In the genomic region with DNA sequence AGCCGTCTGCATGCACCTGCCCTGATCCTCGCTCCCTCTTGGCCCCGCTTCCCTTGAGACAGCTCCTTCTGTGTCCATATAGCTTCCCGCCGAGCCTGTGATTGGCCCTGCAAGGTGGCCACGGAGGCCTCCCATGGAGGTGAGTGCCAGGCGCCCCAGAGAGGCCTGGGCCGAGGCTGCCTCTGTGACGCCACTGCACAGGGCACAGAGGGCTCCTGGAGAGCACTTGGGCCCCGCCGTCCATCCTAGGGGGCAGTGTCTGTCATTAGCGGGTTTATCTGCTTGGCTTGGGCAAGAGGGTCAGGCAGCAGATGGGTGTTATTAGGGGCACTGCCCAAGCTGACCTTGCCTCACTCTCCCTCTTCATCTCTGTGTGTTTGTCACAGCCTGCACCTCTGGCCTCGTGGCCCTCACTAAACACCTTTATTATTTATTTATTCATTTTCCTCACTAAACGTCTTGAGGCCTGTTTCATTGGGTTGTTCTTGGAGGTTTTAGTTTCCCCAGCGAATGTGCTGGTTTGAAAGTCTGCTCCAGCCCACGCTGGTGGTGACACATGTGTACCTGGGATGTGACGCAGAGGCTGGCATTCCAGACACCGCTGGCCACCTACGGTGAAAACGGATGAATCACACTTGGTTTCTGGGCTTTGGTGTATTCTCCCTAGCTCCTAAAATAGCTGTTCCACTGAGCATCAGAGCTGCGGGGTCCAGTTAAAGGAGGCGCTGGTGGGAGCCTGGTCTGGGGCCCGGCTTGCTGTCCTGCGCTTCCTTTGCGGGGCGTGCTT, we compare ENCODE assay signal across 9 cellular contexts. TPM values are rescaled to one million over a fixed set of nuclear protein-coding genes. Genes with fewer than 3 reads are reported as not detected.
DNase-seq lines count a peak whose midpoint lies in the region; ATAC-seq and TF ChIP-seq lines count a peak whose summit lies in the region.
"Had no signal": no experiment of that assay in that cellular context is flagged by ENCODE, and none has a peak within 500 bp of the region (broad histone marks: within the 10 kb centered on the region; RNA-seq: fewer than 3 reads in every experiment).

No MANE protein-coding gene starts in this region.

- no peaks in the 10 kb centered on the region for H3K27me3 Mint-ChIP-seq in Calu3 (ENCODE audit: unreplicated experiment)
- H3K27me3 Mint-ChIP-seq in chondrocyte (ENCODE audit: low read depth): no peaks in the 10 kb centered on the region
- H3K27me3 Mint-ChIP-seq in stimulated activated naive B cell treated with anti-CD40 and anti-IgM and Interleukin-4, amounts not matched to agents 10 μg/mL and 1 μg/mL and 100 μg/mL, for 72 hours: no peaks in the 10 kb centered on the region

- TF ChIP-seq CTCF in Calu3 (IDR thresholded peaks at IDR 0.05; ENCODE audit: unreplicated experiment): no peak
- no peak for TF ChIP-seq CTCF in chondrocyte (IDR thresholded peaks at IDR 0.05)

- no peaks in the 10 kb centered on the region for H3K9me3 Mint-ChIP-seq in Calu3 (ENCODE audit: low read depth, unreplicated experiment)
- no peaks in the 10 kb centered on the region for H3K9me3 Mint-ChIP-seq in chondrocyte (ENCODE audit: low read depth)
- H3K9me3 Mint-ChIP-seq in stimulated activated naive B cell treated with anti-CD40 and anti-IgM and Interleukin-4, amounts not matched to agents 10 μg/mL and 1 μg/mL and 100 μg/mL, for 72 hours: no peaks in the 10 kb centered on the region

- DNase-seq in Calu3: peak; percentile 17
- peak; percentile 62 for DNase-seq in M059J (ENCODE audit: low read depth)
- no peak for DNase-seq in chondrocyte (ENCODE audit: low spot score)
- DNase-seq in posterior cingulate gyrus: peak in 8 of 10 donors; percentile 57 to 95 (median 78)
- DNase-seq in stimulated activated naive B cell treated with anti-CD40 and anti-IgM and Interleukin-4, amounts not matched to agents 10 μg/mL and 1 μg/mL and 100 μg/mL, for 72 hours: no peak
- DNase-seq in MV-4-11 (lab: John Stamatoyannopoulos, UW): no peak
- DNase-seq in NCI-H2196 (lab: John Stamatoyannopoulos, UW; ENCODE audit: unreplicated experiment): no peak
- DNase-seq: NCI-H524 treated with DMSO at 0.1 percent for 48 hours had no signal

- intact Hi-C loops in Calu3 (cut with micrococcal nuclease; ENCODE audit: unreplicated experiment): no loop called here
- intact Hi-C loops in posterior cingulate gyrus (cut with DNase I): no loop called here

- H3K27ac Mint-ChIP-seq in Calu3 (ENCODE audit: unreplicated experiment) (no peak overlapping the region), chondrocyte (ENCODE audit: unreplicated experiment) (peak overlapping the region; percentile 96)
- no peak overlapping the region for H3K27ac Mint-ChIP-seq in stimulated activated naive B cell treated with anti-CD40 and anti-IgM and Interleukin-4, amounts not matched to agents 10 μg/mL and 1 μg/mL and 100 μg/mL, for 72 hours

- H3K4me3 Mint-ChIP-seq in Calu3 (ENCODE audit: low read depth, unreplicated experiment) (no peak overlapping the region), chondrocyte (ENCODE audit: unreplicated experiment) (peak overlapping the region; percentile 28)
- no peak overlapping the region for H3K4me3 Mint-ChIP-seq in stimulated activated naive B cell treated with anti-CD40 and anti-IgM and Interleukin-4, amounts not matched to agents 10 μg/mL and 1 μg/mL and 100 μg/mL, for 72 hours

- peaks cover 20% of the 10 kb centered on the region for H3K36me3 Mint-ChIP-seq in Calu3 (ENCODE audit: insufficient read depth, unreplicated experiment)
- H3K36me3 Mint-ChIP-seq in chondrocyte (ENCODE audit: low read depth): peaks cover 2% of the 10 kb centered on the region
- peaks cover 2 to 4% of the 10 kb centered on the region in 2 donors for H3K36me3 Mint-ChIP-seq in stimulated activated naive B cell treated with anti-CD40 and anti-IgM and Interleukin-4, amounts not matched to agents 10 μg/mL and 1 μg/mL and 100 μg/mL, for 72 hours

- CTCF ChIA-PET in Calu3 (lab: Charles Lee): no interaction called here

- no TSS peak for BruUV-seq in Calu3 (replicated peaks; lab: Mats Ljungman, UMichigan)

- ATAC-seq in GM18858 (IDR thresholded peaks at IDR 0.05; ENCODE audit: unreplicated experiment): no peak
- ATAC-seq in stimulated activated naive B cell treated with anti-CD40 and anti-IgM and Interleukin-4, amounts not matched to agents 10 μg/mL and 1 μg/mL and 100 μg/mL, for 72 hours (replicated peaks): no peak

- peaks cover 23% of the 10 kb centered on the region for H3K4me1 Mint-ChIP-seq in Calu3 (ENCODE audit: low read depth, unreplicated experiment)
- peaks cover 75% of the 10 kb centered on the region for H3K4me1 Mint-ChIP-seq in chondrocyte (ENCODE audit: low read depth)
- peaks cover 15 to 25% of the 10 kb centered on the region in 2 donors for H3K4me1 Mint-ChIP-seq in stimulated activated naive B cell treated with anti-CD40 and anti-IgM and Interleukin-4, amounts not matched to agents 10 μg/mL and 1 μg/mL and 100 μg/mL, for 72 hours

RNA-seq across cellular contexts. Expression of a gene that starts 5.9 kb away (rescaled TPM):
- total RNA-seq in Calu3 (2022): 45.7 and 48.8 TPM in 2 replicates
- total RNA-seq in M059J (2014; rRNA removed; shearing (Covaris generic)): 27.6 and 32.3 TPM in 2 replicates
- total RNA-seq in chondrocyte: 68.6 to 84.3 TPM (median 68.6 TPM) in 3 replicates

RNA-seq across cellular contexts. Expression of a gene that starts 6.3 kb away (rescaled TPM):
- total RNA-seq in Calu3 (2022) (48.6 and 52.9 TPM in 2 replicates), chondrocyte (3.4 to 9.9 TPM (median 6.6 TPM) in 3 replicates)
- total RNA-seq in M059J (2014; rRNA removed; shearing (Covaris generic)): 28.2 and 29.8 TPM in 2 replicates

Comparison
In these comparisons a context has a peak if more than half of its experiments do, and no peak if none do; other contexts are left out.
1. DNase-seq: peak in Calu3 (single experiment), M059J (single experiment) and posterior cingulate gyrus (8 of 10); none in chondrocyte (single experiment), stimulated activated naive B cell treated with anti-CD40 and anti-IgM and Interleukin-4, amounts not matched to agents 10 μg/mL and 1 μg/mL and 100 μg/mL, for 72 hours (single experiment), MV-4-11 (single experiment) and NCI-H2196 (single experiment).